20 cellular contexts compared by ENCODE assay signal in the genomic region with DNA sequence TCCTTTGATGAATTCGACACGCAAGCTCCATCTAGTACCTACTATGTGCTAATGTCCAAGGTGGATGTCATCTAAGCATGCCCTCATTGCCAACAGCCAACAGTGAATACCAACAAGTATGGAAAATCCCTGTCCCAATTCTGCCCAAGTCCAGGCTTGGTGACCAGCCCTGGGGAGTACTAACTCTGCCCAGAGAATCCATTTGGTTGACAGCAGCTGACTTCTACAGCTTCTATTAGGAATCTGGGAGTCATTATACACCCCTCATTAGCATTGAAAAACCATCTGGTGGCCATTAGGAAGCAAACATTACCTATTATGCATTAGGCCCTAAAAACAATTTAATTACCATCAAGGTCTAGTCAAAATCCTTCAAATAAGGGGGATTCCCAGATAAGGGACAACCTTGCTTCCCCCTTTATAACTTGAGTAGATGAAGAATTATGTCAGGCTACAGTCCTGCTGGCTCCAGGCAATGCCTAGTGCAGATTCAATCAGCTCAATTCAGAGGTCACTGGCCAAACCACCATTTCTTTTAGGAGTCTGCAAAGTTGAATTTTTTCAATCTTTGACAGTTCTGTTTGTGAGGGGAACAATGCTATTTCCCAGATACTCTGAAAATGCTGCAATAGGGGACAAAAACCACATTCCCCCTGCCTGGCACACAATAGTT.
"Had no signal": no experiment of that assay in that cellular context is flagged by ENCODE, and none has a peak within 500 bp of the region (broad histone marks: within the 10 kb centered on the region; RNA-seq: fewer than 3 reads in every experiment).

No MANE protein-coding gene starts in this region.

- H3K9me3 ChIP-seq: SJSA1 had no signal

- DNase-seq: Kasumi-1, MM.1S, NCI-H1092 treated with DMSO at 0.1 percent for 48 hours, NCI-H1436, NCI-H187, NCI-H2029, NCI-H2107, NCI-H2227 treated with DMSO at 0.1 percent for 48 hours, NCI-H526 treated with DMSO at 0.1 percent for 48 hours, NCI-H774, Right ventricle myocardium superior, RPMI8226, SIG-M5, T-helper 1 cell had no signal

- H3K4me3 Mint-ChIP-seq: IgD-negative memory B cell had no signal

- H3K4me2 ChIP-seq: KMS-11 had no signal

- H3K4me3 ChIP-seq: K562, SJSA1, SK-N-MC had no signal

- H3K27me3 Mint-ChIP-seq: IgD-negative memory B cell had no signal

- ATAC-seq: K562 had no signal

- H3K27me3 ChIP-seq: SJSA1 had no signal

- H3K4me1 Mint-ChIP-seq: IgD-negative memory B cell had no signal

- H3K36me3 Mint-ChIP-seq: IgD-negative memory B cell had no signal

- H3K36me3 ChIP-seq: SJSA1 had no signal

- H3K4me1 ChIP-seq: SJSA1 had no signal

- H3K27ac ChIP-seq: HL-60, KMS-11, SJSA1, SK-N-MC had no signal

- H3K27ac Mint-ChIP-seq: IgD-negative memory B cell had no signal

- H3K9ac ChIP-seq: KMS-11 had no signal
